Comparison of ENCODE assay signal across 18 cellular contexts in genomic region chr12:90023207-90023870, GRCh38.
"Had no signal": no experiment of that assay in that cellular context is flagged by ENCODE, and none has a peak within 500 bp of the region (broad histone marks: within the 10 kb centered on the region; RNA-seq: fewer than 3 reads in every experiment).

No MANE protein-coding gene starts in this region.

- H3K36me3 Mint-ChIP-seq: naive B cell had no signal

- H3K27me3 Mint-ChIP-seq: naive B cell; stimulated activated naive CD8-positive, alpha-beta T cell treated with anti-CD3 and anti-CD28 coated beads, Interleukin-15, amount 100 ng/mL, for 72 hours had no signal

- DNase-seq: activated CD4-positive, CD25-positive, alpha-beta regulatory T cell; activated naive CD4-positive, alpha-beta T cell treated with anti-CD3 and anti-CD28 coated beads, Interleukin-2, amount 50 U/mL, for 16 hours; activated T-cell treated with anti-CD3 and anti-CD28 coated beads, Interleukin-2, amount 50 U/mL, for 1 hour; adrenal gland; central memory CD4-positive, alpha-beta T cell; cortex of kidney; effector CD8-positive, alpha-beta T cell; kidney glomerular epithelial cell; midbrain; naive B cell; posterior cingulate gyrus; stimulated activated CD4-positive, alpha-beta T cell treated with anti-CD3 and anti-CD28 coated beads, Interleukin-4, amount 100 ng/mL, for 4 hours; stimulated activated naive CD8-positive, alpha-beta T cell treated with anti-CD3 and anti-CD28 coated beads, Interleukin-15, amount 100 ng/mL, for 72 hours; testis had no signal

- H3K36me3 ChIP-seq: adrenal gland, gastroesophageal sphincter, neutrophil had no signal

- ATAC-seq: gastroesophageal sphincter; stimulated activated naive CD8-positive, alpha-beta T cell treated with anti-CD3 and anti-CD28 coated beads, Interleukin-15, amount 100 ng/mL, for 72 hours had no signal

- H3K9me3 ChIP-seq: adrenal gland, gastroesophageal sphincter, neutrophil, testis had no signal

- H3K27me3 ChIP-seq: adrenal gland, gastroesophageal sphincter, neutrophil, testis had no signal

- H3K4me3 ChIP-seq: adrenal gland, gastroesophageal sphincter, skin epidermis, testis had no signal

- H3K4me1 Mint-ChIP-seq: naive B cell had no signal

- H3K27ac ChIP-seq: adrenal gland, epithelial cell of prostate, gastroesophageal sphincter, neutrophil, skin epidermis, testis had no signal

- H3K27ac Mint-ChIP-seq: stimulated activated naive CD8-positive, alpha-beta T cell treated with anti-CD3 and anti-CD28 coated beads, Interleukin-15, amount 100 ng/mL, for 72 hours had no signal

- H3K4me1 ChIP-seq: adrenal gland, gastroesophageal sphincter, testis had no signal

- H3K4me3 Mint-ChIP-seq: naive B cell; stimulated activated naive CD8-positive, alpha-beta T cell treated with anti-CD3 and anti-CD28 coated beads, Interleukin-15, amount 100 ng/mL, for 72 hours had no signal

- H3K9me3 Mint-ChIP-seq: naive B cell; stimulated activated naive CD8-positive, alpha-beta T cell treated with anti-CD3 and anti-CD28 coated beads, Interleukin-15, amount 100 ng/mL, for 72 hours had no signal
